ENCODE assay signal across 8 cellular contexts in genomic region chr11:128492903-128493569, GRCh38.
DNase-seq lines count a peak whose midpoint lies in the region; ATAC-seq, FAIRE-seq and TF ChIP-seq lines count a peak whose summit lies in the region.

No MANE protein-coding gene starts in this region.

- peak overlapping the region; percentile 65 for H3K4me3 Mint-ChIP-seq in activated naive CD8-positive, alpha-beta T cell treated with anti-CD3 and anti-CD28 coated beads, Interleukin-2, amount 50 U/mL, for 24 hours
- peak overlapping the region; percentile 55 to 92 (median 76) for H3K4me3 Mint-ChIP-seq in naive thymus-derived CD8-positive, alpha-beta T cell

- peaks cover 77% of the 10 kb centered on the region for H3K4me1 ChIP-seq in A549

- peak overlapping the region; percentile 100 for H3K27ac Mint-ChIP-seq in activated naive CD8-positive, alpha-beta T cell treated with anti-CD3 and anti-CD28 coated beads, Interleukin-2, amount 50 U/mL, for 24 hours
- peak overlapping the region; percentile 70 to 98 (median 96) for H3K27ac Mint-ChIP-seq in naive thymus-derived CD8-positive, alpha-beta T cell

- no peak for FAIRE-seq in A549 (lab: Jason Lieb, UNC)

- POLR2A ChIA-PET in A549 (lab: Yijun Ruan, JAX), result no interaction called here
- POLR2A ChIA-PET in naive thymus-derived CD8-positive, alpha-beta T cell (lab: Charles Lee), result interaction anchor here (0.7 to 17.8 kb wide), 6 partner anchors 11 to 203 kb away, joined by 3 to 603 read pairs (median 46); no protein-coding TSS in a partner anchor

- H3K9me3 ChIP-seq in A549, result no peaks in the 10 kb centered on the region

- no peak for TF ChIP-seq EP300 in A549 (IDR thresholded peaks at IDR 0.05)
- no peak for TF ChIP-seq EP300 in Ishikawa (IDR thresholded peaks at IDR 0.05; ENCODE audit: borderline replicate concordance)

- peak overlapping the region; percentile 62 to 81 for H3K27ac ChIP-seq in A549

- H3K9me3 Mint-ChIP-seq in activated naive CD8-positive, alpha-beta T cell treated with anti-CD3 and anti-CD28 coated beads, Interleukin-2, amount 50 U/mL, for 24 hours, result no peaks in the 10 kb centered on the region
- no peaks in the 10 kb centered on the region for H3K9me3 Mint-ChIP-seq in naive thymus-derived CD8-positive, alpha-beta T cell

- peaks cover 83% of the 10 kb centered on the region for H3K36me3 Mint-ChIP-seq in activated naive CD8-positive, alpha-beta T cell treated with anti-CD3 and anti-CD28 coated beads, Interleukin-2, amount 50 U/mL, for 24 hours (ENCODE audit: low read depth)
- H3K36me3 Mint-ChIP-seq in naive thymus-derived CD8-positive, alpha-beta T cell, result peaks cover 0 to 97% (median 55%) of the 10 kb centered on the region in 3 donors

- ATAC-seq in A549, result no peak
- no peak for ATAC-seq in activated naive CD8-positive, alpha-beta T cell treated with anti-CD3 and anti-CD28 coated beads, Interleukin-2, amount 50 U/mL, for 24 hours
- ATAC-seq in naive thymus-derived CD8-positive, alpha-beta T cell, result peak; percentile 18 to 66

- no peak for DNase-seq in A549 (ENCODE audit: low read depth in 1 of 2, low spot score in 1 of 2)
- DNase-seq in activated naive CD8-positive, alpha-beta T cell treated with anti-CD3 and anti-CD28 coated beads, Interleukin-2, amount 50 U/mL, for 24 hours, result no peak
- DNase-seq in naive thymus-derived CD8-positive, alpha-beta T cell, result peak in 2 of 10 donors; percentile 50 to 52
- no peak for DNase-seq in NK-92 treated with Interleukin-12 subunit alpha and Interleukin-12 subunit beta, amount 100 ng/mL, for 24 hours (lab: John Stamatoyannopoulos, UW)
- DNase-seq in foreskin melanocyte, result no peak
- DNase-seq in CD1c-positive myeloid dendritic cell (ENCODE audit: extremely low spot score), result no peak
- no peak for DNase-seq in SKM-1 (lab: John Stamatoyannopoulos, UW; ENCODE audit: unreplicated experiment)

- no peak overlapping the region for H3K4me3 ChIP-seq in A549

- CTCF ChIA-PET in A549 (lab: Yijun Ruan, JAX), result no interaction called here

- no peak for TF ChIP-seq RAD21 in A549 (conservative IDR thresholded peaks at IDR 0.05 in 1 of 2, IDR thresholded peaks at IDR 0.05 in 1 of 2)
- TF ChIP-seq RAD21 in Ishikawa (IDR thresholded peaks at IDR 0.05; ENCODE audit: low read depth), result no peak

- 77% methylated on average over 5 of the region's 5 CpGs for WGBS in A549 (ENCODE audit: missing lambda C conversion rate)

- no peaks in the 10 kb centered on the region for H3K27me3 Mint-ChIP-seq in activated naive CD8-positive, alpha-beta T cell treated with anti-CD3 and anti-CD28 coated beads, Interleukin-2, amount 50 U/mL, for 24 hours
- no peaks in the 10 kb centered on the region for H3K27me3 Mint-ChIP-seq in naive thymus-derived CD8-positive, alpha-beta T cell

- peaks cover 100% of the 10 kb centered on the region for H3K4me1 Mint-ChIP-seq in activated naive CD8-positive, alpha-beta T cell treated with anti-CD3 and anti-CD28 coated beads, Interleukin-2, amount 50 U/mL, for 24 hours
- H3K4me1 Mint-ChIP-seq in naive thymus-derived CD8-positive, alpha-beta T cell, result peaks cover 58 to 100% (median 99%) of the 10 kb centered on the region in 4 donors

- H3K4me2 ChIP-seq in A549, result peak overlapping the region; percentile 60

- TF ChIP-seq POLR2A in A549 (IDR thresholded peaks at IDR 0.05; ENCODE audit: low read length), result no peak

- TF ChIP-seq CTCF in A549 (IDR thresholded peaks at IDR 0.05), result no peak

TF ChIP-seq in A549, 52 proteins besides CTCF, POLR2A, EP300 and RAD21:
- no peak for TF ChIP-seq ZNF302 (CRISPR knock-in tag; IDR thresholded peaks at IDR 0.05)
- no peak for TF ChIP-seq GATA3 (IDR thresholded peaks at IDR 0.05; ENCODE audit: borderline replicate concordance)
- TF ChIP-seq CBX8 (IDR thresholded peaks at IDR 0.05), result no peak
- no peak for TF ChIP-seq CEBPB (IDR thresholded peaks at IDR 0.05)
- no peak for TF ChIP-seq MAZ (IDR thresholded peaks at IDR 0.05; ENCODE audit: borderline replicate concordance, low read depth, low read length)
- no peak for TF ChIP-seq REST (IDR thresholded peaks at IDR 0.05)
- TF ChIP-seq MAFK (IDR thresholded peaks at IDR 0.05; ENCODE audit: partially characterized antibody), result peak; percentile 61
- no peak for TF ChIP-seq E2F6 (IDR thresholded peaks at IDR 0.05; ENCODE audit: borderline replicate concordance, low read depth)

TF ChIP-seq in Ishikawa, 13 proteins besides CTCF, POLR2A, EP300 and RAD21:
- TF ChIP-seq CREB1 (IDR thresholded peaks at IDR 0.05; ENCODE audit: low read depth), result no peak
- peak; percentile 10; the same call in 1 of the 2 replicates for TF ChIP-seq MAX (IDR thresholded peaks at IDR 0.05)

Comparison
In these comparisons a context has a peak if more than half of its experiments do, and no peak if none do; other contexts are left out.
1. ATAC-seq: peak in naive thymus-derived CD8-positive, alpha-beta T cell (2 of 2); none in A549 (0 of 2) and activated naive CD8-positive, alpha-beta T cell treated with anti-CD3 and anti-CD28 coated beads, Interleukin-2, amount 50 U/mL, for 24 hours (single experiment).